2 cellular contexts compared by ENCODE assay signal in genomic region chr7:76281006-76281705, GRCh38.
TF ChIP-seq lines count a peak whose summit lies in the region.

No MANE protein-coding gene starts in this region.

TF ChIP-seq in K562, 482 proteins besides CTCF, POLR2A, EP300 and RAD21 (continues in another document):
- TF ChIP-seq ZNF609 (CRISPR knock-in tag; IDR thresholded peaks at IDR 0.05; ENCODE audit: borderline replicate concordance) (no peak), CBX1 (IDR thresholded peaks at IDR 0.05; ENCODE audit: low read depth) (no peak), FOXJ2 (tag; IDR thresholded peaks at IDR 0.05) (no peak), PKNOX1 (IDR thresholded peaks at IDR 0.05) (0 out of 2 replicates have a peak, but pooled peaks have one; percentile 18), RBM34 (IDR thresholded peaks at IDR 0.05; ENCODE audit: borderline replicate concordance, insufficient read depth, low read length) (no peak), ETV5 (CRISPR knock-in tag; IDR thresholded peaks at IDR 0.05; ENCODE audit: low read depth) (no peak), ZNF398 (CRISPR knock-in tag; IDR thresholded peaks at IDR 0.05) (no peak), DPF2 (IDR thresholded peaks at IDR 0.05) (peak; percentile 76), MECOM (CRISPR knock-in tag; IDR thresholded peaks at IDR 0.05) (no peak), TSHZ1 (CRISPR knock-in tag; IDR thresholded peaks at IDR 0.05) (no peak)

TF ChIP-seq in HepG2, 621 proteins besides CTCF, POLR2A, EP300 and RAD21:
- TF ChIP-seq ZNF512 (CRISPR knock-in tag; IDR thresholded peaks at IDR 0.05) (0 out of 2 replicates have a peak, but pooled peaks have one; percentile 81), NFIB (CRISPR knock-in tag; IDR thresholded peaks at IDR 0.05; ENCODE audit: borderline replicate concordance) (no peak), EZH2 (conservative IDR thresholded peaks at IDR 0.05; ENCODE audit: low read depth, low read length) (peak; percentile 95; the same call in 1 of the 2 replicates)
